In the genomic region with DNA sequence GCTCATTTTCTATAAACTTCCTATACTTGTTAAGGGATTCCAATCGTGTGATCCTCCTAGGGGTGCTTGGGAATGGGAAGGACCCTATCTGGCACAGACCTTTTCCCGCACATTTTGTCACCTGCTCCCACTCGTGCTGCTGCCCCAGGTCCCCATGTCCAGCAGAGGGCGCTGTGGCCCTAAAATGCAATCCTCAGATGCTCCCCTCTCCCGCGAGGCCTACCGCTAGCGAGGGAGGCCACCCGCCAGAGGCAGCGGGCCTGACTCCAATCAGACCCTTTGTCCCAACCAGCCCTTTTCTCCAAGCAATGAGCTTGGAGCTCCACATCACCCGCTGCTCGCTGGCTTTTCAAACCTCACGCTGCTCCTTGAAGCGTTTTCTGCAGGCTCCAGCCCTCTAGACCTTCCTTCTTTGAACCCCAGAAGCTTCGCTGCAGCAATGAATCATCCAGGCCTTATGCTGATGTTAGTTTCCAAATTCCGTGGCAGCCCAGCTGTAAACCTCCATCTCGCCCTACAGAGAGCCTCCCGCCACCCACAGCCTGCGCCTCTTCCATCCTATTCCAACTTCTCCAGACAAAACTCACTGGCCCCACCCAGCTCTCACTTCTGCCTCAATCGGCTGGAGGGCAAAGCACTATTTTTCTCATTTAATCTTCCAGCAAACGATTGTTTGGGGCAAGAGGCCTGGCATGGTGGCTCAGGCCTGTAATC, we compare ENCODE assay signal across 8 cellular contexts. TPM values are rescaled to one million over a fixed set of nuclear protein-coding genes. Genes with fewer than 3 reads are reported as not detected.
DNase-seq lines count a peak whose midpoint lies in the region; ATAC-seq and TF ChIP-seq lines count a peak whose summit lies in the region.

No MANE protein-coding gene starts in this region.

- H3K79me2 ChIP-seq in DOHH2 (ENCODE audit: control insufficient read depth, low read length), result no peaks in the 10 kb centered on the region
- no peaks in the 10 kb centered on the region for H3K79me2 ChIP-seq in fibroblast of lung (ENCODE audit: control insufficient read depth, insufficient read depth, low read length)

- DNase-seq in Peyer's patch (peak; percentile 88 to 95 (median 90)), fibroblast of lung (ENCODE audit: low read depth in 2 of 2) (peak; percentile 82 to 93)
- DNase-seq in activated T-cell treated with anti-CD3 and anti-CD28 coated beads, Interleukin-2, amount 50 U/mL, for 48 hours, result peak; percentile 92 to 93
- peak; percentile 85 for DNase-seq in natural killer cell treated with Interleukin-12 subunit alpha and Interleukin-12 subunit beta and Interleukin-15 and Interleukin-18, amount 100 ng/mL, for 72 hours (ENCODE audit: low spot score)
- DNase-seq in stimulated activated naive B cell treated with anti-CD40 and anti-IgM and Interleukin-4, amounts not matched to agents 10 μg/mL and 1 μg/mL and 100 μg/mL, for 72 hours, result peak; percentile 68

- H3K36me3 Mint-ChIP-seq in natural killer cell treated with Interleukin-12 subunit alpha and Interleukin-12 subunit beta and Interleukin-15 and Interleukin-18, amount 100 ng/mL, for 72 hours, result no peaks in the 10 kb centered on the region
- no peaks in the 10 kb centered on the region for H3K36me3 Mint-ChIP-seq in stimulated activated naive B cell treated with anti-CD40 and anti-IgM and Interleukin-4, amounts not matched to agents 10 μg/mL and 1 μg/mL and 100 μg/mL, for 72 hours

- H4K20me1 ChIP-seq in DOHH2 (ENCODE audit: control insufficient read depth, insufficient read depth, low read depth, low read length) (no peaks in the 10 kb centered on the region), fibroblast of lung (ENCODE audit: control insufficient read depth, extremely low read depth, insufficient read depth, low read length) (no peaks in the 10 kb centered on the region)

- H3K27me3 ChIP-seq in DOHH2 (ENCODE audit: control insufficient read depth, low read length) (no peaks in the 10 kb centered on the region), Peyer's patch (no peaks in the 10 kb centered on the region), fibroblast of lung (ENCODE audit: control insufficient read depth, insufficient read depth, low read length) (no peaks in the 10 kb centered on the region)

- H3K4me1 Mint-ChIP-seq in natural killer cell treated with Interleukin-12 subunit alpha and Interleukin-12 subunit beta and Interleukin-15 and Interleukin-18, amount 100 ng/mL, for 72 hours (ENCODE audit: low read depth in 2 of 2), result peaks cover 5 to 7% of the 10 kb centered on the region in 2 donors
- peaks cover 14 to 17% of the 10 kb centered on the region in 2 donors for H3K4me1 Mint-ChIP-seq in stimulated activated naive B cell treated with anti-CD40 and anti-IgM and Interleukin-4, amounts not matched to agents 10 μg/mL and 1 μg/mL and 100 μg/mL, for 72 hours

- peaks cover 16% of the 10 kb centered on the region for H3K4me1 ChIP-seq in DOHH2 (ENCODE audit: control insufficient read depth, low read length)
- peaks cover 0 to 6% (median 0%) of the 10 kb centered on the region in 4 donors for H3K4me1 ChIP-seq in Peyer's patch
- peaks cover 14% of the 10 kb centered on the region for H3K4me1 ChIP-seq in fibroblast of lung (ENCODE audit: control insufficient read depth, extremely low read depth, insufficient read depth, low read length)

- H2AFZ ChIP-seq in fibroblast of lung (ENCODE audit: low read length), result peak overlapping the region; percentile 91

- peaks cover 0 to 3% of the 10 kb centered on the region in 2 donors for H3K27me3 Mint-ChIP-seq in natural killer cell treated with Interleukin-12 subunit alpha and Interleukin-12 subunit beta and Interleukin-15 and Interleukin-18, amount 100 ng/mL, for 72 hours
- peaks cover 10 to 16% of the 10 kb centered on the region in 2 donors for H3K27me3 Mint-ChIP-seq in stimulated activated naive B cell treated with anti-CD40 and anti-IgM and Interleukin-4, amounts not matched to agents 10 μg/mL and 1 μg/mL and 100 μg/mL, for 72 hours

- no peak for TF ChIP-seq POLR2A in Peyer's patch (IDR thresholded peaks at IDR 0.05)

- no peak overlapping the region for H3K27ac ChIP-seq in DOHH2 (ENCODE audit: low read depth, low read length)
- peak overlapping the region in 1 of 4 donors; percentile 30 for H3K27ac ChIP-seq in Peyer's patch
- H3K27ac ChIP-seq in fibroblast of lung (ENCODE audit: insufficient read depth, low read length), result peak overlapping the region; percentile 59

- TF ChIP-seq CTCF in DOHH2 (IDR thresholded peaks at IDR 0.05; ENCODE audit: low read depth, low read length, poor library complexity, severe bottlenecking) (peak; percentile 97), LNCAP (IDR thresholded peaks at IDR 0.05) (peak; percentile 64), Peyer's patch (IDR thresholded peaks at IDR 0.05) (peak; percentile 87 to 95 (median 88)), fibroblast of lung (conservative IDR thresholded peaks at IDR 0.05 in 1 of 2, IDR thresholded peaks at IDR 0.05 in 1 of 2; ENCODE audit: low read depth in 1 of 2, low read length in 2 of 2) (peak; percentile 91 to 93)

- H3K9me3 ChIP-seq in DOHH2 (ENCODE audit: control insufficient read depth, insufficient read depth, low read length) (no peaks in the 10 kb centered on the region), Peyer's patch (no peaks in the 10 kb centered on the region), fibroblast of lung (ENCODE audit: control insufficient read depth, insufficient read depth, low read depth, low read length) (no peaks in the 10 kb centered on the region)

- no peaks in the 10 kb centered on the region for H3K9me3 Mint-ChIP-seq in natural killer cell treated with Interleukin-12 subunit alpha and Interleukin-12 subunit beta and Interleukin-15 and Interleukin-18, amount 100 ng/mL, for 72 hours
- H3K9me3 Mint-ChIP-seq in stimulated activated naive B cell treated with anti-CD40 and anti-IgM and Interleukin-4, amounts not matched to agents 10 μg/mL and 1 μg/mL and 100 μg/mL, for 72 hours, result peaks cover 0 to 4% of the 10 kb centered on the region in 2 donors

- no peak overlapping the region for H3K4me3 Mint-ChIP-seq in natural killer cell treated with Interleukin-12 subunit alpha and Interleukin-12 subunit beta and Interleukin-15 and Interleukin-18, amount 100 ng/mL, for 72 hours
- no peak overlapping the region for H3K4me3 Mint-ChIP-seq in stimulated activated naive B cell treated with anti-CD40 and anti-IgM and Interleukin-4, amounts not matched to agents 10 μg/mL and 1 μg/mL and 100 μg/mL, for 72 hours

- no peak overlapping the region for H3K4me3 ChIP-seq in DOHH2 (ENCODE audit: low read length)
- peak overlapping the region in 1 of 4 donors; percentile 17 for H3K4me3 ChIP-seq in Peyer's patch
- peak overlapping the region in 2 of 4 experiments; percentile 25 to 29 for H3K4me3 ChIP-seq in fibroblast of lung (replicated peaks in 1 of 4; ENCODE audit: control extremely low read depth in 1 of 4, insufficient read depth in 1 of 4, low read depth in 3 of 4, low read length in 4 of 4)

- H3K9me2 ChIP-seq in DOHH2 (replicated peaks; ENCODE audit: control insufficient read depth, low read length), result no peaks in the 10 kb centered on the region

- H3K4me2 ChIP-seq in DOHH2 (ENCODE audit: low read length) (peak overlapping the region; percentile 15; the same call in 1 of the 2 replicates), fibroblast of lung (ENCODE audit: extremely low read depth, insufficient read depth, low read length) (peak overlapping the region; percentile 71)

- ATAC-seq in natural killer cell treated with Interleukin-12 subunit alpha and Interleukin-12 subunit beta and Interleukin-15 and Interleukin-18, amount 100 ng/mL, for 72 hours, result peak; percentile 83 to 85
- ATAC-seq in stimulated activated naive B cell treated with anti-CD40 and anti-IgM and Interleukin-4, amounts not matched to agents 10 μg/mL and 1 μg/mL and 100 μg/mL, for 72 hours (replicated peaks), result peak; percentile 88 to 92
- no peak for ATAC-seq in GM19463 (IDR thresholded peaks at IDR 0.05; ENCODE audit: unreplicated experiment)

- H3K36me3 ChIP-seq in DOHH2 (ENCODE audit: control insufficient read depth, low read length) (no peaks in the 10 kb centered on the region), Peyer's patch (no peaks in the 10 kb centered on the region), fibroblast of lung (ENCODE audit: control insufficient read depth, insufficient read depth, low read length) (no peaks in the 10 kb centered on the region)

- no peaks in the 10 kb centered on the region for H3F3A ChIP-seq in DOHH2 (ENCODE audit: control insufficient read depth, insufficient read depth)

- peak overlapping the region in 1 of 2 donors; percentile 3 for H3K27ac Mint-ChIP-seq in natural killer cell treated with Interleukin-12 subunit alpha and Interleukin-12 subunit beta and Interleukin-15 and Interleukin-18, amount 100 ng/mL, for 72 hours
- no peak overlapping the region for H3K27ac Mint-ChIP-seq in stimulated activated naive B cell treated with anti-CD40 and anti-IgM and Interleukin-4, amounts not matched to agents 10 μg/mL and 1 μg/mL and 100 μg/mL, for 72 hours

- no peak overlapping the region for H3K9ac ChIP-seq in fibroblast of lung (ENCODE audit: insufficient read depth, low read length)

RNA-seq across cellular contexts. Expression of gene FZD2, which starts 23.6 kb away (rescaled TPM):
- 1 to 10 TPM in 1 of 4 donors, under 1 TPM in 1, not detected in 2; 0.54 to 2.1 TPM for total RNA-seq in Peyer's patch
- 14.6 and 20.3 TPM in 2 replicates for total RNA-seq in fibroblast of lung
- 14.0 and 23.2 TPM in 2 replicates for polyA plus RNA-seq in fibroblast of lung
- 24.6 and 32.2 TPM in 2 replicates for polyA plus RNA-seq in fibroblast of lung (2012)
- 23.3 and 44.3 TPM in 2 replicates for polyA minus RNA-seq in fibroblast of lung (ENCODE audit: low replicate concordance)
- under 1 TPM in 1 of 2 donors, not detected in 1; 0.20 TPM for total RNA-seq in natural killer cell treated with Interleukin-12 subunit alpha and Interleukin-12 subunit beta and Interleukin-15 and Interleukin-18, amount 100 ng/mL, for 72 hours

RNA-seq across cellular contexts. Expression of gene GPATCH8, which starts 30.5 kb away (rescaled TPM):
- total RNA-seq in Peyer's patch, result 10 to 100 TPM; 39.6 to 91.6 (median 48.3) TPM
- 13.4 and 19.3 TPM in 2 replicates for total RNA-seq in fibroblast of lung
- 13.7 and 14.0 TPM in 2 replicates for polyA plus RNA-seq in fibroblast of lung
- 11.7 and 15.1 TPM in 2 replicates for polyA plus RNA-seq in fibroblast of lung (2012)
- 17.9 and 21.9 TPM in 2 replicates for polyA minus RNA-seq in fibroblast of lung (ENCODE audit: low replicate concordance)
- 10 to 100 TPM; 61.1 to 68.3 TPM for total RNA-seq in natural killer cell treated with Interleukin-12 subunit alpha and Interleukin-12 subunit beta and Interleukin-15 and Interleukin-18, amount 100 ng/mL, for 72 hours
